8 cellular contexts compared by ENCODE assay signal in the genomic region with DNA sequence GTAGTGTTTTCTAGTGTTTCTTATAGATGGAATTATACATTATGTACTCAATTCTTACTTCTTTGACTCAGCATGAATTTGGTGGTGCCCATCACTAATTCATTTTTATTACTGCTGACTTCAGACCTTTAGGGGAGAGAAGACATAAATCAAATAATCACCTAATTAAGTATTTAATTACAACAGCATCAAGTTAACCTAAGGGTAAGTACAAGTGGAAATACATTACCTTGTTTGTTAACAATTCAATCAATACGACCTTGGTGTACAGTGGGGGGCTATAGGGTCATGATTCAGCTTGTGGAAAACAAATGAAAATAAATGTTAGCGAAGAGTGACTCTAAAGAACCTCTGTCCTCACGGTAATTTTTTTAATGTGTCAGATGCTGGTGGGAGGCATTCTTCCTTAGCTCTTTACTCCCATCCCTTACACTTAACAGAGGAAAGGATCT. TPM values are rescaled to one million over a fixed set of nuclear protein-coding genes. Genes with fewer than 3 reads are reported as not detected.
A peak's percentile ranks its signal among the peaks of the same experiment; 100 is the strongest.
DNase-seq lines count a peak whose midpoint lies in the region; ATAC-seq and TF ChIP-seq lines count a peak whose summit lies in the region.

No MANE protein-coding gene starts in this region.

- peaks cover 24% of the 10 kb centered on the region for H3K4me1 Mint-ChIP-seq in activated B cell treated with CpG ODN at 0.5 μM for 24 hours

- H3K4me1 ChIP-seq in right cardiac atrium (ENCODE audit: control insufficient read depth, insufficient read depth, low read length) (no peaks in the 10 kb centered on the region), skeletal muscle tissue (ENCODE audit: control insufficient read depth in 3 of 3, insufficient read depth in 3 of 3, low read length in 3 of 3) (peaks cover 0 to 15% (median 5%) of the 10 kb centered on the region in 3 donors)

- H3K27ac Mint-ChIP-seq in activated B cell treated with CpG ODN at 0.5 μM for 24 hours = peak overlapping the region; percentile 83

- WGBS in right cardiac atrium = 5% methylated on average over 3 of the region's 3 CpGs

- H3K9me3 Mint-ChIP-seq in activated B cell treated with CpG ODN at 0.5 μM for 24 hours = no peaks in the 10 kb centered on the region

- H3K9me3 ChIP-seq in right cardiac atrium (ENCODE audit: control insufficient read depth, low read length) (no peaks in the 10 kb centered on the region), skeletal muscle tissue (ENCODE audit: control insufficient read depth in 3 of 3, low read length in 3 of 3) (no peaks in the 10 kb centered on the region)

- H3K27me3 ChIP-seq in H7 (ENCODE audit: control insufficient read depth, insufficient read depth, low read length) = no peaks in the 10 kb centered on the region
- no peaks in the 10 kb centered on the region for H3K27me3 ChIP-seq in right cardiac atrium (ENCODE audit: control insufficient read depth, insufficient read depth)
- no peaks in the 10 kb centered on the region for H3K27me3 ChIP-seq in skeletal muscle tissue (ENCODE audit: control insufficient read depth in 3 of 3, insufficient read depth in 3 of 3, low read length in 3 of 3)

- H3K27ac ChIP-seq in right cardiac atrium (ENCODE audit: low read length) (peak overlapping the region; percentile 65), skeletal muscle tissue (ENCODE audit: low read depth, low read length) (peak overlapping the region; percentile 94)

- ATAC-seq in activated B cell treated with CpG ODN at 0.5 μM for 24 hours (ENCODE audit: low read depth) = no peak
- no peak for ATAC-seq in right cardiac atrium
- ATAC-seq in GM18517 (IDR thresholded peaks at IDR 0.05; ENCODE audit: unreplicated experiment) = no peak

- H3K4me3 ChIP-seq in H7 (ENCODE audit: insufficient read depth, low read depth, low read length) (peak overlapping the region; percentile 91), right cardiac atrium (ENCODE audit: low read length) (peak overlapping the region; percentile 88), skeletal muscle tissue (ENCODE audit: low read length in 3 of 3) (peak overlapping the region; percentile 65 to 84 (median 79))

- intact Hi-C loops in activated B cell treated with CpG ODN at 0.5 μM for 24 hours (cut with micrococcal nuclease) (loop anchor here (5.0 kb wide), 1 partner anchor 1062 kb away; a partner anchor contains a TSS), right cardiac atrium (cut with DNase I) (loop anchor here in 3 of 4 donors (10.0 kb wide), 4 partner anchors 179 to 349 kb away; no protein-coding TSS in a partner anchor)

- H3K36me3 Mint-ChIP-seq in activated B cell treated with CpG ODN at 0.5 μM for 24 hours (ENCODE audit: low read depth) = peaks cover 7% of the 10 kb centered on the region

- H3K4me3 Mint-ChIP-seq in activated B cell treated with CpG ODN at 0.5 μM for 24 hours = peak overlapping the region; percentile 81

- TF ChIP-seq CTCF in activated B cell treated with CpG ODN at 0.5 μM for 24 hours (IDR thresholded peaks at IDR 0.05) = no peak

- DNase-seq in H7 (no peak), activated B cell treated with CpG ODN at 0.5 μM for 24 hours (no peak), right cardiac atrium (no peak), AG20443 (ENCODE audit: low spot score) (no peak)
- DNase-seq in stimulated activated CD8-positive, alpha-beta memory T cell treated with anti-CD3 and anti-CD28 coated beads, Interleukin-4, amount 100 ng/mL, for 48 hours = no peak
- no peak for DNase-seq in stimulated activated CD4-positive, alpha-beta T cell treated with anti-CD3 and anti-CD28 coated beads, Interleukin-15, amount 100 ng/mL, for 24 hours

- CTCF ChIA-PET in activated B cell treated with CpG ODN at 0.5 μM for 24 hours (lab: Charles Lee) = interaction anchor here (0.7 to 2.4 kb wide), 12 partner anchors 8 to 351 kb away, joined by 3 to 10 read pairs (median 4); no protein-coding TSS in a partner anchor

- H3K36me3 ChIP-seq in H7 (replicated peaks; ENCODE audit: control insufficient read depth, insufficient read depth, low read length) (no peaks in the 10 kb centered on the region), skeletal muscle tissue (ENCODE audit: control insufficient read depth in 3 of 3, insufficient read depth in 3 of 3, low read length in 3 of 3) (peaks cover 0 to under 1% (median 0%) of the 10 kb centered on the region in 3 donors)

- POLR2A ChIA-PET in activated B cell treated with CpG ODN at 0.5 μM for 24 hours (lab: Charles Lee) = interaction anchor here (0.5 to 2.2 kb wide), 15 partner anchors 10 to 1060 kb away, joined by 3 to 11 read pairs (median 4); a partner anchor contains a TSS

- H3K27me3 Mint-ChIP-seq in activated B cell treated with CpG ODN at 0.5 μM for 24 hours = no peaks in the 10 kb centered on the region

- peak overlapping the region; percentile 66 to 97 (median 76) for H3K9ac ChIP-seq in skeletal muscle tissue (ENCODE audit: low read depth in 1 of 3, low read length in 3 of 3)

RNA-seq across cellular contexts. Expression of a gene that starts 0.5 kb away (rescaled TPM):
- total RNA-seq in H7 (2014; rRNA removed; shearing (Covaris generic)) = 10.6 and 14.3 TPM in 2 replicates
- total RNA-seq in activated B cell treated with CpG ODN at 0.5 μM for 24 hours (35.0 and 45.1 TPM in 2 replicates), right cardiac atrium (10 to 100 TPM; 28.5 to 33.7 (median 30.9) TPM), skeletal muscle tissue (32.9 TPM)
- 13.2 TPM for polyA plus RNA-seq in right cardiac atrium
